9 cellular contexts compared by ENCODE assay signal in genomic region chr14:100617715-100618693, GRCh38. TPM values are rescaled to one million over a fixed set of nuclear protein-coding genes. Genes with fewer than 3 reads are reported as not detected.
A peak's percentile ranks its signal among the peaks of the same experiment; 100 is the strongest.
DNase-seq lines count a peak whose midpoint lies in the region; ATAC-seq and TF ChIP-seq lines count a peak whose summit lies in the region.
"Had no signal": no experiment of that assay in that cellular context is flagged by ENCODE, and none has a peak within 500 bp of the region (broad histone marks: within the 10 kb centered on the region; RNA-seq: fewer than 3 reads in every experiment).

No MANE protein-coding gene starts in this region.

- intact Hi-C loops in CD14-positive monocyte (cut with micrococcal nuclease), result loop anchor here in 1 of 2 donors (5.0 kb wide), 1 partner anchor 71 kb away; no protein-coding TSS in a partner anchor
- intact Hi-C loops in dorsolateral prefrontal cortex (cut with DNase I), result no loop called here

- H3K9ac ChIP-seq in MM.1S (ENCODE audit: low read length), result no peak overlapping the region

- H3K27me3 ChIP-seq in dorsolateral prefrontal cortex (no peaks in the 10 kb centered on the region), MM.1S (replicated peaks; ENCODE audit: insufficient read depth, low read length) (peaks cover 41% of the 10 kb centered on the region)

- no peaks in the 10 kb centered on the region for H3F3A ChIP-seq in MM.1S (ENCODE audit: insufficient read depth, low read length)

- no peak for TF ChIP-seq CTCF in CD14-positive monocyte (IDR thresholded peaks at IDR 0.05)
- TF ChIP-seq CTCF in dorsolateral prefrontal cortex (IDR thresholded peaks at IDR 0.05 in 54 of 56, conservative IDR thresholded peaks at IDR 0.05 in 2 of 56; ENCODE audit: low read depth in 1 of 56, partially characterized antibody in 56 of 56), result no peak
- no peak for TF ChIP-seq CTCF in MM.1S (IDR thresholded peaks at IDR 0.05; ENCODE audit: low read length)

- peaks cover 0 to 1% (median 0%) of the 10 kb centered on the region in 7 donors for H3K9me3 Mint-ChIP-seq in CD14-positive monocyte
- H3K9me3 Mint-ChIP-seq in natural killer cell treated with Interleukin-12 subunit alpha and Interleukin-12 subunit beta and Interleukin-15 and Interleukin-18, amount 100 ng/mL, for 72 hours, result no peaks in the 10 kb centered on the region

- H3K36me3 Mint-ChIP-seq in CD14-positive monocyte, result no peaks in the 10 kb centered on the region
- H3K36me3 Mint-ChIP-seq in natural killer cell treated with Interleukin-12 subunit alpha and Interleukin-12 subunit beta and Interleukin-15 and Interleukin-18, amount 100 ng/mL, for 72 hours, result no peaks in the 10 kb centered on the region

- peak overlapping the region in 24 of 59 donors; percentile 1 to 45 (median 18) for H3K4me3 ChIP-seq in dorsolateral prefrontal cortex
- H3K4me3 ChIP-seq in MM.1S (ENCODE audit: low read length), result no peak overlapping the region

- no peaks in the 10 kb centered on the region for H3K9me2 ChIP-seq in MM.1S (replicated peaks; ENCODE audit: insufficient read depth, low read length)

- H3K27ac ChIP-seq in dorsolateral prefrontal cortex, result peak overlapping the region in 56 of 59 donors; percentile 0 to 86 (median 70)
- no peak overlapping the region for H3K27ac ChIP-seq in MM.1S (ENCODE audit: low read length)

- H4K20me1 ChIP-seq in MM.1S (ENCODE audit: insufficient read depth, low read length), result no peaks in the 10 kb centered on the region

- H3K4me1 Mint-ChIP-seq in CD14-positive monocyte, result peaks cover 50% of the 10 kb centered on the region
- peaks cover 15 to 16% of the 10 kb centered on the region in 2 donors for H3K4me1 Mint-ChIP-seq in natural killer cell treated with Interleukin-12 subunit alpha and Interleukin-12 subunit beta and Interleukin-15 and Interleukin-18, amount 100 ng/mL, for 72 hours (ENCODE audit: low read depth in 2 of 2)

- no peaks in the 10 kb centered on the region for H3K36me3 ChIP-seq in MM.1S (replicated peaks; ENCODE audit: insufficient read depth, low read length)

- peak overlapping the region; percentile 68 to 86 for H3K4me3 Mint-ChIP-seq in CD14-positive monocyte
- H3K4me3 Mint-ChIP-seq in natural killer cell treated with Interleukin-12 subunit alpha and Interleukin-12 subunit beta and Interleukin-15 and Interleukin-18, amount 100 ng/mL, for 72 hours, result no peak overlapping the region

- H3K27me3 Mint-ChIP-seq in CD14-positive monocyte (ENCODE audit: low read depth in 3 of 3), result peaks cover 8 to 10% (median 8%) of the 10 kb centered on the region in 3 donors
- peaks cover 20 to 27% of the 10 kb centered on the region in 2 donors for H3K27me3 Mint-ChIP-seq in natural killer cell treated with Interleukin-12 subunit alpha and Interleukin-12 subunit beta and Interleukin-15 and Interleukin-18, amount 100 ng/mL, for 72 hours

- no peaks in the 10 kb centered on the region for H3K79me2 ChIP-seq in MM.1S (ENCODE audit: low read length)

- no peaks in the 10 kb centered on the region for H3K9me3 ChIP-seq in MM.1S (replicated peaks; ENCODE audit: insufficient read depth, low read length)

- peak; percentile 68 for DNase-seq in CD14-positive monocyte (ENCODE audit: low spot score)
- DNase-seq in NOMO-1 treated with DMSO at 0.1 percent for 48 hours (lab: John Stamatoyannopoulos, UW; ENCODE audit: unreplicated experiment), result peak; percentile 62
- DNase-seq in dorsolateral prefrontal cortex, result peak in 9 of 10 donors; percentile 24 to 77 (median 60)
- DNase-seq in natural killer cell treated with Interleukin-12 subunit alpha and Interleukin-12 subunit beta and Interleukin-15 and Interleukin-18, amount 100 ng/mL, for 72 hours (ENCODE audit: low spot score), result peak; percentile 37
- DNase-seq in NCI-H1092 (lab: John Stamatoyannopoulos, UW), result no peak
- no peak for DNase-seq in AG08396 (ENCODE audit: low spot score)
- no peak for DNase-seq in MM.1S
- DNase-seq: NCI-H1694 had no signal

- no peak overlapping the region for H2AFZ ChIP-seq in MM.1S (ENCODE audit: low read length)

- H3K27ac Mint-ChIP-seq in CD14-positive monocyte, result peak overlapping the region; percentile 32 to 90 (median 75)
- H3K27ac Mint-ChIP-seq in natural killer cell treated with Interleukin-12 subunit alpha and Interleukin-12 subunit beta and Interleukin-15 and Interleukin-18, amount 100 ng/mL, for 72 hours, result peak overlapping the region in 1 of 2 donors; percentile 25

- H3K4me1 ChIP-seq in MM.1S (ENCODE audit: low read length), result no peaks in the 10 kb centered on the region

- ATAC-seq in natural killer cell treated with Interleukin-12 subunit alpha and Interleukin-12 subunit beta and Interleukin-15 and Interleukin-18, amount 100 ng/mL, for 72 hours, result no peak
- ATAC-seq in HG03378 (IDR thresholded peaks at IDR 0.05; ENCODE audit: unreplicated experiment), result no peak

- H3K4me2 ChIP-seq in MM.1S (ENCODE audit: low read depth, low read length), result no peak overlapping the region

RNA-seq across cellular contexts. Expression of gene BEGAIN, which starts 30.8 kb away (rescaled TPM):
- polyA plus RNA-seq in CD14-positive monocyte, result under 1 TPM in 1 of 2 donors, not detected in 1; 0.25 TPM
- 10 to 100 TPM; 12.3 to 70.3 (median 39.4) TPM for total RNA-seq in dorsolateral prefrontal cortex
- not detected for total RNA-seq in natural killer cell treated with Interleukin-12 subunit alpha and Interleukin-12 subunit beta and Interleukin-15 and Interleukin-18, amount 100 ng/mL, for 72 hours

Comparison
In these comparisons a context has a peak if more than half of its experiments do, and no peak if none do; other contexts are left out.
1. DNase-seq: peak in CD14-positive monocyte (single experiment), NOMO-1 treated with DMSO at 0.1 percent for 48 hours (single experiment), dorsolateral prefrontal cortex (9 of 10) and natural killer cell treated with Interleukin-12 subunit alpha and Interleukin-12 subunit beta and Interleukin-15 and Interleukin-18, amount 100 ng/mL, for 72 hours (single experiment); none in NCI-H1092 (single experiment), AG08396 (single experiment) and MM.1S (single experiment).
2. RNA of gene BEGAIN, which starts 30.8 kb away (total RNA-seq): 12.3 to 70.3 TPM in dorsolateral prefrontal cortex; not detected in natural killer cell treated with Interleukin-12 subunit alpha and Interleukin-12 subunit beta and Interleukin-15 and Interleukin-18, amount 100 ng/mL, for 72 hours; every median in the first group is over 10 times any median in the second.